In the genomic region with DNA sequence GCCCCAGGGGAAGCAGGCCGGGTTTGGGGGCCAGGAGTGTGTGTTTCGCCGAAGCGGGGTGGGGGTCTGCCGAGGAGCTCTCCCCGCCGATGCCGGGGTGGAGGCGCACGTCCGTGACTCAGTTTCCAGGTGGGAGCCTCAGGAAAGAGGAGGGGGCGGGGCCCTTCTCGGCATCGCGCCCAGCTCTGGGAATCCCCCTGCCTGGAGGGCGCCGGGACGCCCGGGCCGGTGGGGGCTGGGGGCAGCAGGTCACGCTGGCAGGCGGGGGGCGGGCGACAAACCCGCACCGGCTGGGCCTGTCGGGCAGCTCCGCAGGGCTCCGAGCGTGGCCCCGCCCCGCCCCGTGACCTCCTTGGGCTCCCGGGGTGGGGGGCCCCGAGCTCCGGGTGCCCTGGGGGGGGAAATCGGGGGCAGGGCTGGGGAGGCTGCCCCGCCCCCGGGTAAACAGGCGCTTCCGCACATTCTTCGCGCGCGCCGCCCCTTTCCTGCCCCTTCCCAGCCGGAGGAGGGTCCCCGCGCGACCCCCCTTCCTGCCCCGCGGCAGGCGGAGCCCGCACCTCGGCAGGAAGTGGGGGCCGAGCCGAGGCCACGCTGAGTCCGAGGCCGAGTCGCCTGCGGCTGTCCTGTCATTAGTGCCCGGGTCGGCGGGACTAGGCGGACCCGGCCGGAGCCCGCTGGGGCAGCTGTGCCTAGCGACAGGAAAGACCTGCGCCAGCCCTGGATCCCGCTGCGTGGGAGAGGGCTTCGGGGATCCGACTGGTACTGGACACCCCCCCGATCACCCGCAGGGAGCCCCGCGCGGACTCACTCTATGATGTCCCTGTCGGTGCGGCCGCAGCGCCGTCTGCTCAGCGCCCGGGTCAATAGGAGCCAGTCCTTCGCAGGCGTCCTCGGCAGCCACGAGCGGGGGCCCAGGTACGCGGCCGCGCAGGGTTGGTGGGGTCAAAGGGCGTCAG, we compare ENCODE assay signal across 8 cellular contexts. TPM values are rescaled to one million over a fixed set of nuclear protein-coding genes. Genes with fewer than 3 reads are reported as not detected.
DNase-seq lines count a peak whose midpoint lies in the region; ATAC-seq and TF ChIP-seq lines count a peak whose summit lies in the region.

No MANE protein-coding gene starts in this region.

- intact Hi-C loops in sigmoid colon (cut with DNase I) = no loop called here

- WGBS in sigmoid colon, 2 donors = 1 to 2% methylated on average over 97 of the region's 97 CpGs

- H3K27me3 ChIP-seq in adipocyte (replicated peaks; ENCODE audit: control insufficient read depth, insufficient read depth, low read length) = no peaks in the 10 kb centered on the region
- H3K27me3 ChIP-seq in sigmoid colon = no peaks in the 10 kb centered on the region

- POLR2A ChIA-PET in RWPE1 (lab: Yijun Ruan, JAX; ENCODE audit: low non-redundant PET) = no interaction called here

- H3K4me3 ChIP-seq in adipocyte (ENCODE audit: low read length) (peak overlapping the region; percentile 84), sigmoid colon (peak overlapping the region; percentile 53 to 71 (median 63))

- CTCF ChIA-PET in RWPE1 (lab: Yijun Ruan, JAX) = interaction anchor here (0.5 to 2.2 kb wide), 6 partner anchors 9 to 20 kb away, joined by 3 to 10 read pairs (median 4); no protein-coding TSS in a partner anchor

- TF ChIP-seq CTCF in RWPE1 (conservative IDR thresholded peaks at IDR 0.05; ENCODE audit: low read depth) (no peak), sigmoid colon (IDR thresholded peaks at IDR 0.05) (no peak)

- peak; percentile 40 for ATAC-seq in GM19324 (IDR thresholded peaks at IDR 0.05; ENCODE audit: low FRiP score, unreplicated experiment)
- ATAC-seq in GM19395 (IDR thresholded peaks at IDR 0.05; ENCODE audit: unreplicated experiment) = no peak

- H3K36me3 ChIP-seq in adipocyte (ENCODE audit: control insufficient read depth, insufficient read depth, low read length, severe bottlenecking) (peaks cover 37% of the 10 kb centered on the region), sigmoid colon (peaks cover 13 to 37% (median 27%) of the 10 kb centered on the region in 4 donors)

- peaks cover 19% of the 10 kb centered on the region for H3K4me1 ChIP-seq in adipocyte (ENCODE audit: control insufficient read depth, insufficient read depth, low read length)
- H3K4me1 ChIP-seq in sigmoid colon = peaks cover 0 to 44% (median 33%) of the 10 kb centered on the region in 4 donors

- H3K27ac ChIP-seq in RWPE1 = peak overlapping the region; percentile 61
- H3K27ac ChIP-seq in sigmoid colon = peak overlapping the region; percentile 76 to 85 (median 79)

- H3K9me3 ChIP-seq in adipocyte (ENCODE audit: control insufficient read depth, low read length) (no peaks in the 10 kb centered on the region), sigmoid colon (no peaks in the 10 kb centered on the region)

- peak overlapping the region; percentile 89 for H3K9ac ChIP-seq in adipocyte (ENCODE audit: low read length)

- no peak for DNase-seq in RWPE1 (ENCODE audit: low spot score)
- peak; percentile 60 for DNase-seq in adipocyte (ENCODE audit: low read depth)
- DNase-seq in hepatic stellate cell (ENCODE audit: low spot score) = peak; percentile 58
- DNase-seq in sigmoid colon = peak; percentile 75
- DNase-seq in DMS53 (lab: John Stamatoyannopoulos, UW) = no peak
- DNase-seq in NCI-H82 (lab: John Stamatoyannopoulos, UW) = no peak

- no peak for TF ChIP-seq EP300 in sigmoid colon (IDR thresholded peaks at IDR 0.05)

- no peak for TF ChIP-seq POLR2A in sigmoid colon (IDR thresholded peaks at IDR 0.05)

RNA-seq across cellular contexts. Expression of gene RIPOR1, which starts 9.3 kb away (rescaled TPM):
- total RNA-seq in sigmoid colon = 10 to 100 TPM; 23.9 to 60.9 (median 35.2) TPM
- 10 to 100 TPM; 10.2 to 26.7 (median 11.8) TPM for polyA plus RNA-seq in sigmoid colon

RNA-seq across cellular contexts. Expression of gene CTCF, which starts 24.4 kb away (rescaled TPM):
- total RNA-seq in sigmoid colon = 10 to 100 TPM; 29.2 to 45.7 (median 35.8) TPM
- polyA plus RNA-seq in sigmoid colon = 10 to 100 TPM; 25.8 to 28.8 (median 27.5) TPM

RNA-seq across cellular contexts. Expression of gene AGRP, which starts 54.6 kb away (rescaled TPM):
- not detected for total RNA-seq in sigmoid colon
- not detected for polyA plus RNA-seq in sigmoid colon

RNA-seq across cellular contexts. Expression of gene ATP6V0D1, which starts 57.0 kb away (rescaled TPM):
- total RNA-seq in sigmoid colon = 100 to 1,000 TPM in 2 of 4 donors, 10 to 100 TPM in 2; 70.3 to 112 (median 93.6) TPM
- 100 to 1,000 TPM; 214 to 287 (median 231) TPM for polyA plus RNA-seq in sigmoid colon

Comparison
In these comparisons a context has a peak if more than half of its experiments do, and no peak if none do; other contexts are left out.
1. DNase-seq: peak in adipocyte (single experiment), hepatic stellate cell (single experiment) and sigmoid colon (single experiment); none in RWPE1 (single experiment), DMS53 (single experiment) and NCI-H82 (single experiment).